30 cellular contexts compared by ENCODE assay signal in the genomic region with DNA sequence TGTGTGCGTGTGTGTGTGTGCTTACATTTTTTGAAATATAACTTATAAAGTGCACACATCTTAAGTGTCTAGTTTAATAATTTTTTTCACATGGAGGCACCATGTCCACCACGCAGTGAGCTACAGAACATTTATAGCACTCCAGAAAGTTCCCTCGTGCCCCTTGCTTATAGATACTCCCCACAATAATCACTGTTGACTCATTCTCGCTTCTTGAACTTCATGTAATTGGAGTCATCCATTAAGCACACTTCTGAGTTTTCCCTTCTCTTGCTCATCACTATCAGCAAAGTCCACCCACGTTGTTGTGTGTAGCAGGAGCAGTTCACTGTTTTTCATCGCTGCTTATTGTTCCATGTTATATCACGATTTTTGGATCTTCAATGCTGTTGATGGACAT.
"Had no signal": no experiment of that assay in that cellular context is flagged by ENCODE, and none has a peak within 500 bp of the region (broad histone marks: within the 10 kb centered on the region; RNA-seq: fewer than 3 reads in every experiment).

No MANE protein-coding gene starts in this region.

- H3K4me3 ChIP-seq: ascending aorta had no signal

- H3K27me3 ChIP-seq: ascending aorta had no signal

- H3K36me3 ChIP-seq: ascending aorta, WERI-Rb-1 had no signal

- DNase-seq: activated CD4-positive, alpha-beta memory T cell treated with anti-CD3 and anti-CD28 coated beads, Interleukin-2, amount 10 ng/mL, durations not matched to agents 7 days and 5 days; activated CD4-positive, alpha-beta T cell treated with anti-CD3 and anti-CD28 coated beads for 1 hour; activated CD4-positive, alpha-beta T cell treated with anti-CD3 and anti-CD28 coated beads for 4 hours; activated CD4-positive, alpha-beta T cell treated with anti-CD3 and anti-CD28 coated beads, Interleukin-2, amount 10 ng/mL, durations not matched to agents 7 days and 5 days; activated CD4-positive, alpha-beta T cell treated with anti-CD3 and anti-CD28 coated beads, Interleukin-2, amount 50 U/mL, for 48 hours; activated CD4-positive, CD25-positive, alpha-beta regulatory T cell; activated CD8-positive, alpha-beta memory T cell treated with anti-CD3 and anti-CD28 coated beads for 24 hours; activated CD8-positive, alpha-beta memory T cell treated with anti-CD3 and anti-CD28 coated beads, Interleukin-2, amount 10 ng/mL, durations not matched to agents 7 days and 5 days; activated CD8-positive, alpha-beta memory T cell treated with anti-CD3 and anti-CD28 coated beads, Interleukin-2, amount 50 U/mL, for 48 hours; activated CD8-positive, alpha-beta T cell treated with anti-CD3 and anti-CD28 coated beads, Interleukin-2, amount 10 ng/mL, durations not matched to agents 7 days and 5 days; activated effector memory CD4-positive, alpha-beta T cell treated with Interleukin-2 at 50 U/mL for 16 hours; activated gamma-delta T cell; activated naive CD4-positive, alpha-beta T cell treated with anti-CD3 and anti-CD28 coated beads, Interleukin-2, amount 10 ng/mL, durations not matched to agents 7 days and 5 days; activated naive CD4-positive, alpha-beta T cell treated with Interleukin-2 at 50 U/mL for 16 hours; activated naive CD8-positive, alpha-beta T cell treated with anti-CD3 and anti-CD28 coated beads, Interleukin-2, amount 10 ng/mL, durations not matched to agents 7 days and 5 days; activated naive CD8-positive, alpha-beta T cell treated with anti-CD3 and anti-CD28 coated beads, Interleukin-2, amount 50 U/mL, for 24 hours; activated T-cell treated with anti-CD3 and anti-CD28 coated beads, Interleukin-2, amount 50 U/mL, for 24 hours; activated T-cell treated with anti-CD3 and anti-CD28 coated beads, Interleukin-2, amount 50 U/mL, for 48 hours; amygdala; anterior cingulate cortex; central memory CD4-positive, alpha-beta T cell; T-helper 1 cell; T-helper 2 cell; T-helper 9 cell; WERI-Rb-1 had no signal

- H3K27ac ChIP-seq: ascending aorta, WERI-Rb-1 had no signal

- H3K4me1 ChIP-seq: ascending aorta had no signal

- ATAC-seq: activated CD4-positive, CD25-positive, alpha-beta regulatory T cell treated with anti-CD3 and anti-CD28 coated beads, Interleukin-2, amount 50 U/mL, for 24 hours; activated CD8-positive, alpha-beta memory T cell treated with anti-CD3 and anti-CD28 coated beads, Interleukin-2, amount 10 ng/mL, durations not matched to agents 7 days and 5 days; activated CD8-positive, alpha-beta T cell treated with anti-CD3 and anti-CD28 coated beads, Interleukin-2, amount 10 ng/mL, durations not matched to agents 7 days and 5 days; activated naive CD8-positive, alpha-beta T cell treated with anti-CD3 and anti-CD28 coated beads, Interleukin-2, amount 50 U/mL, for 24 hours; WTC11 had no signal

- FAIRE-seq: colon, TTC549 had no signal
